1 cellular context compared by ENCODE assay signal in the genomic region with DNA sequence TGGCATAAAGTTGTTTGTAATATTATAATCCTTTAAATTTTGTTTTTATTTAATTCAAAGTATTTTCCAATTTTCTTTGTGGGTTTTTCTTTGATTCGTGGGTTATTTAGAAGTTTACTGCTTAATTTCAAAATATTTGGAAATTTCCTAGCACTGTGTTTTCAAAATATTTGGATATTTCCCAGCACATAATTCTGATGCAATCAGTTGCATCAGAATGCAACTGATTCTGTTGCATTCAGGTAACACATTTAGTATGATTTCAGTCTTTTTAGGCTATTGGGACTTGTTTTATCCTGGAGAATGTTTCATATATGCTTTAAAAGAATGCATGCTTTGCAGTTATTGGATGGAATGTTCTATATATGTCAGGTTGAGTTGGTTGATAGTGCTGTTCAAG.
TF ChIP-seq lines count a peak whose summit lies in the region.

No MANE protein-coding gene starts in this region.

TF ChIP-seq in HCT116, 20 proteins besides CTCF, POLR2A, EP300 and RAD21 (continued from another document):
- TF ChIP-seq SIN3A (IDR thresholded peaks at IDR 0.05; ENCODE audit: low read depth) (no peak), ZNF274 (IDR thresholded peaks at IDR 0.05; ENCODE audit: low read depth, low read length) (no peak), ZFX (IDR thresholded peaks at IDR 0.05) (no peak)
- TF ChIP-seq, protein P1, sequence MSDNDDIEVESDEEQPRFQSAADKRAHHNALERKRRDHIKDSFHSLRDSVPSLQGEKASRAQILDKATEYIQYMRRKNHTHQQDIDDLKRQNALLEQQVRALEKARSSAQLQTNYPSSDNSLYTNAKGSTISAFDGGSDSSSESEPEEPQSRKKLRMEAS (IDR thresholded peaks at IDR 0.05) = no peak
- TF ChIP-seq, protein P2, sequence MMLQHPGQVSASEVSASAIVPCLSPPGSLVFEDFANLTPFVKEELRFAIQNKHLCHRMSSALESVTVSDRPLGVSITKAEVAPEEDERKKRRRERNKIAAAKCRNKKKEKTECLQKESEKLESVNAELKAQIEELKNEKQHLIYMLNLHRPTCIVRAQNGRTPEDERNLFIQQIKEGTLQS (IDR thresholded peaks at IDR 0.05) = no peak
